ENCODE assay signal across 25 cellular contexts in the genomic region with DNA sequence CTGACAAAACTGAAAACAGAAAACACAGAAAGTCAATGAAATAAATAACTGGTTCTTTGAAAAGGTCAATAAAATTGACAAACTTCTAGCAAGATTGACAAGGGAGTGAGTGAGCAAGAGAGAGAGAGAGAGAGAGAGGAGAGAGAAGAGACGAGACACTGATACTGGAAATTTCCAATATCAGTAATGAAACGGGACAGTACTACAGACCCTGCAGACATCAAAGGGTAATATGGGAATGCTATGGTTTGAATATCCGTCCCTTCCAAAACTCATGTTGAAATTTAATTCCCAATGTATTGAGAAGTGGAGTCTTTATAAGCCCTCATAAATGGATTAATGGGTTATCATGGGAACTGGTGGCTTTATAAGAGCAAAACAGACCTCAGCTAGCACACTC. TPM values are rescaled to one million over a fixed set of nuclear protein-coding genes. Genes with fewer than 3 reads are reported as not detected.
DNase-seq lines count a peak whose midpoint lies in the region; ATAC-seq and TF ChIP-seq lines count a peak whose summit lies in the region.
"Had no signal": no experiment of that assay in that cellular context is flagged by ENCODE, and none has a peak within 500 bp of the region (broad histone marks: within the 10 kb centered on the region; RNA-seq: fewer than 3 reads in every experiment).

No MANE protein-coding gene starts in this region.

- dilution Hi-C loops in mammary epithelial cell (cut with HindIII; ENCODE audit: low sequenced_read_pairs) = no loop called here

- H2AFZ ChIP-seq in mammary epithelial cell (ENCODE audit: low read depth, low read length) = no peak overlapping the region
- H2AFZ ChIP-seq: GM23338 had no signal

- ATAC-seq in central memory CD8-positive, alpha-beta T cell (replicated peaks; ENCODE audit: extremely low read depth, poor library complexity, severe bottlenecking) = no peak
- ATAC-seq in HG03439 (IDR thresholded peaks at IDR 0.05; ENCODE audit: unreplicated experiment) = no peak
- ATAC-seq: GM23338, Panc1 had no signal

- DNase-seq in MCF 10A (ENCODE audit: unreplicated experiment) (no peak), mammary epithelial cell (no peak), thyroid gland (no peak), germinal center (ENCODE audit: low spot score) (no peak)
- no peak for DNase-seq in central memory CD8-positive, alpha-beta T cell (ENCODE audit: low spot score in 2 of 2)
- DNase-seq: CD4-positive, alpha-beta memory T cell; COR-L47; DMS53; H9; HFFc6; MV-4-11; NCI-H1105 treated with DMSO at 0.1 percent for 48 hours; NCI-H146; NCI-H1930; NCI-H2107; NCI-H524 treated with DMSO at 0.1 percent for 48 hours; NCI-H774; SHP77 had no signal

- POLR2A ChIA-PET in MCF 10A (lab: Yijun Ruan, JAX) = interaction anchor here (0.7 to 2.5 kb wide), 4 partner anchors 12 to 35 kb away, joined by 3 to 12 read pairs (median 5); no protein-coding TSS in a partner anchor
- POLR2A ChIA-PET in HEK293 (lab: Yijun Ruan, JAX) = no interaction called here

- H3K27ac ChIP-seq in mammary epithelial cell (ENCODE audit: insufficient read depth, low read depth, low read length) (no peak overlapping the region), HEK293 (ENCODE audit: extremely low read depth, low read depth, low read length) (no peak overlapping the region), thyroid gland (no peak overlapping the region)
- H3K27ac ChIP-seq: BLaER1, RWPE1 had no signal

- no peaks in the 10 kb centered on the region for H3K27me3 Mint-ChIP-seq in MCF 10A (ENCODE audit: insufficient read depth, unreplicated experiment)
- no peaks in the 10 kb centered on the region for H3K27me3 Mint-ChIP-seq in central memory CD8-positive, alpha-beta T cell
- H3K27me3 Mint-ChIP-seq: CD4-positive, alpha-beta memory T cell had no signal

- H3K36me3 ChIP-seq in mammary epithelial cell (ENCODE audit: insufficient read depth, low read length) (no peaks in the 10 kb centered on the region), HEK293 (ENCODE audit: control insufficient read depth in 2 of 2, insufficient read depth in 1 of 2, low read length in 2 of 2) (peaks cover 0 to 24% of the 10 kb centered on the region in 2 experiments; a peak in 2 of 3 replicates), thyroid gland (no peaks in the 10 kb centered on the region)

- H3K9me3 ChIP-seq in mammary epithelial cell (replicated peaks; ENCODE audit: insufficient read depth, low read length) = no peaks in the 10 kb centered on the region
- no peaks in the 10 kb centered on the region for H3K9me3 ChIP-seq in HEK293 (ENCODE audit: control insufficient read depth, insufficient read depth, low read depth, low read length)
- H3K9me3 ChIP-seq in thyroid gland = no peaks in the 10 kb centered on the region
- H3K9me3 ChIP-seq: BLaER1 had no signal

- H3K9me3 Mint-ChIP-seq in MCF 10A (ENCODE audit: unreplicated experiment) = no peaks in the 10 kb centered on the region
- no peaks in the 10 kb centered on the region for H3K9me3 Mint-ChIP-seq in central memory CD8-positive, alpha-beta T cell
- H3K9me3 Mint-ChIP-seq: CD4-positive, alpha-beta memory T cell; GM23338; H9; HFFc6; IgD-negative memory B cell had no signal

- H3K79me2 ChIP-seq in mammary epithelial cell (ENCODE audit: insufficient read depth, low read length) = peaks cover 99% of the 10 kb centered on the region

- in situ Hi-C loops in mammary epithelial cell (cut with MboI; ENCODE audit: low sequenced_read_pairs in 2 of 2) = no loop called here

- TF ChIP-seq CTCF in MCF 10A (IDR thresholded peaks at IDR 0.05; ENCODE audit: unreplicated experiment) = no peak
- TF ChIP-seq CTCF in mammary epithelial cell (conservative IDR thresholded peaks at IDR 0.05 in 1 of 2, IDR thresholded peaks at IDR 0.05 in 1 of 2; ENCODE audit: extremely low read depth in 1 of 2, insufficient read depth in 1 of 2, low read depth in 1 of 2, low read length in 2 of 2) = no peak
- no peak for TF ChIP-seq CTCF in HEK293 (tag by site-specific recombination; IDR thresholded peaks at IDR 0.05)
- TF ChIP-seq CTCF in thyroid gland (IDR thresholded peaks at IDR 0.05) = no peak

- H3K4me3 ChIP-seq in mammary epithelial cell (replicated peaks in 1 of 3; ENCODE audit: insufficient read depth in 1 of 3, low read depth in 2 of 3, low read length in 3 of 3) = no peak overlapping the region
- no peak overlapping the region for H3K4me3 ChIP-seq in HEK293 (ENCODE audit: low read depth, low read length)
- H3K4me3 ChIP-seq in thyroid gland (replicated peaks in 1 of 3) = no peak overlapping the region
- H3K4me3 ChIP-seq: BLaER1, GM23338 had no signal

- 100% methylated on average over 3 of the region's 3 CpGs for WGBS in mammary epithelial cell (ENCODE audit: low coverage, missing lambda C conversion rate)
- 93 to 96% methylated on average over 3 of the region's 3 CpGs for WGBS in thyroid gland, 2 donors

- peak overlapping the region; percentile 40 for H3K27ac Mint-ChIP-seq in MCF 10A (ENCODE audit: low read depth, unreplicated experiment)
- peak overlapping the region; percentile 74 for H3K27ac Mint-ChIP-seq in central memory CD8-positive, alpha-beta T cell (ENCODE audit: low read depth)
- H3K27ac Mint-ChIP-seq: GM23338, H9, HFFc6, IgD-negative memory B cell had no signal

- peaks cover 38% of the 10 kb centered on the region for H3K4me1 Mint-ChIP-seq in MCF 10A (ENCODE audit: insufficient read depth, unreplicated experiment)
- H3K4me1 Mint-ChIP-seq in central memory CD8-positive, alpha-beta T cell = peaks cover 49% of the 10 kb centered on the region

- H3K36me3 Mint-ChIP-seq in MCF 10A (ENCODE audit: insufficient read depth, unreplicated experiment) = peaks cover 14% of the 10 kb centered on the region
- H3K36me3 Mint-ChIP-seq in central memory CD8-positive, alpha-beta T cell (ENCODE audit: insufficient read depth) = peaks cover 10% of the 10 kb centered on the region

- no peaks in the 10 kb centered on the region for H4K20me1 ChIP-seq in mammary epithelial cell (ENCODE audit: insufficient read depth, low read length)

- CTCF ChIA-PET in MCF 10A (lab: Yijun Ruan, JAX) = interaction anchor here (1.0 to 1.8 kb wide), 2 partner anchors 9 to 465 kb away, joined by 3 to 6 read pairs; no protein-coding TSS in a partner anchor
- CTCF ChIA-PET in mammary epithelial cell (lab: Charles Lee; ENCODE audit: low non-redundant PET) = no interaction called here
- CTCF ChIA-PET in HEK293 (lab: Yijun Ruan, JAX) = interaction anchor here (1.4 kb wide), 1 partner anchor 28 kb away, joined by 5 read pairs; no protein-coding TSS in a partner anchor

- H3K4me1 ChIP-seq in mammary epithelial cell (ENCODE audit: insufficient read depth, low read length) (peaks cover 11% of the 10 kb centered on the region), HEK293 (ENCODE audit: control insufficient read depth, insufficient read depth, low read length) (peaks cover 1% of the 10 kb centered on the region; the same call in 1 of the 2 replicates), thyroid gland (peaks cover 8 to 13% of the 10 kb centered on the region in 2 donors)

- no peak overlapping the region for H3K9ac ChIP-seq in mammary epithelial cell (ENCODE audit: insufficient read depth, low read length)
- H3K9ac ChIP-seq: BLaER1 had no signal

- H3K4me2 ChIP-seq in mammary epithelial cell (ENCODE audit: insufficient read depth, low read depth, low read length) = no peak overlapping the region
- H3K4me2 ChIP-seq: BLaER1, GM23338 had no signal

- BruUV-seq in MCF 10A (replicated peaks; lab: Mats Ljungman, UMichigan) = no TSS peak
- no TSS peak for BruUV-seq in mammary epithelial cell (replicated peaks; lab: Mats Ljungman, UMichigan)

- no peak for TF ChIP-seq POLR2A in thyroid gland (IDR thresholded peaks at IDR 0.05)

- no peak overlapping the region for H3K4me3 Mint-ChIP-seq in MCF 10A (ENCODE audit: unreplicated experiment)
- H3K4me3 Mint-ChIP-seq in central memory CD8-positive, alpha-beta T cell = no peak overlapping the region
- H3K4me3 Mint-ChIP-seq: GM23338, H9, HFFc6 had no signal

- intact Hi-C loops in MCF 10A (cut with micrococcal nuclease) (no loop called here), mammary epithelial cell (cut with micrococcal nuclease) (no loop called here), thyroid gland (cut with DNase I) (no loop called here)

- H3K27me3 ChIP-seq in mammary epithelial cell (ENCODE audit: insufficient read depth, low read length) = no peaks in the 10 kb centered on the region
- no peaks in the 10 kb centered on the region for H3K27me3 ChIP-seq in thyroid gland
- H3K27me3 ChIP-seq: BLaER1 had no signal

TF ChIP-seq in HEK293, 187 proteins besides CTCF, POLR2A, EP300 and RAD21:
- TF ChIP-seq ZNF501 (tag by site-specific recombination; IDR thresholded peaks at IDR 0.05) = no peak
- no peak for TF ChIP-seq ZNF133 (tag by site-specific recombination; IDR thresholded peaks at IDR 0.05)
- TF ChIP-seq ZNF610 (tag by site-specific recombination; IDR thresholded peaks at IDR 0.05; ENCODE audit: borderline replicate concordance) = 0 out of 2 replicates have a peak, but pooled peaks have one; percentile 36
- no peak for TF ChIP-seq ZNF112 (tag by site-specific recombination; IDR thresholded peaks at IDR 0.05)
- TF ChIP-seq, protein P1, sequence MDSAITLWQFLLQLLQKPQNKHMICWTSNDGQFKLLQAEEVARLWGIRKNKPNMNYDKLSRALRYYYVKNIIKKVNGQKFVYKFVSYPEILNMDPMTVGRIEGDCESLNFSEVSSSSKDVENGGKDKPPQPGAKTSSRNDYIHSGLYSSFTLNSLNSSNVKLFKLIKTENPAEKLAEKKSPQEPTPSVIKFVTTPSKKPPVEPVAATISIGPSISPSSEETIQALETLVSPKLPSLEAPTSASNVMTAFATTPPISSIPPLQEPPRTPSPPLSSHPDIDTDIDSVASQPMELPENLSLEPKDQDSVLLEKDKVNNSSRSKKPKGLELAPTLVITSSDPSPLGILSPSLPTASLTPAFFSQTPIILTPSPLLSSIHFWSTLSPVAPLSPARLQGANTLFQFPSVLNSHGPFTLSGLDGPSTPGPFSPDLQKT (IDR thresholded peaks at IDR 0.05; ENCODE audit: borderline replicate concordance, low read depth, low read length) = no peak
- TF ChIP-seq ZNF169 (tag by site-specific recombination; IDR thresholded peaks at IDR 0.05) = no peak
- no peak for TF ChIP-seq ZNF585B (tag by site-specific recombination; IDR thresholded peaks at IDR 0.05)
- TF ChIP-seq ZNF138 (tag by site-specific recombination; IDR thresholded peaks at IDR 0.05; ENCODE audit: borderline replicate concordance) = no peak
- TF ChIP-seq ZNF596 (tag by site-specific recombination; IDR thresholded peaks at IDR 0.05) = 0 out of 2 replicates have a peak, but pooled peaks have one; percentile 26
- peak; percentile 61 for TF ChIP-seq SETDB1 (IDR thresholded peaks at IDR 0.05; ENCODE audit: insufficient read length, low read length)
- TF ChIP-seq ZNF157 (tag by site-specific recombination; IDR thresholded peaks at IDR 0.05) = no peak
TF ChIP-seq in HEK293: peak in this region for 3.

RNA-seq across cellular contexts. Expression of a gene that starts 3.8 kb away (rescaled TPM):
- total RNA-seq in MCF 10A (2022) (17.1 and 18.3 TPM in 2 replicates), mammary epithelial cell (10 to 100 TPM; 18.0 to 24.3 TPM), thyroid gland (10 to 100 TPM; 23.0 to 45.0 (median 30.1) TPM)
- 20.4 TPM for polyA plus RNA-seq in mammary epithelial cell
- 25.5 TPM for polyA minus RNA-seq in mammary epithelial cell

RNA-seq across cellular contexts. Expression of a gene that starts 4.1 kb away (rescaled TPM):
- total RNA-seq in MCF 10A (2022) = 42.6 and 53.0 TPM in 2 replicates
- 10 to 100 TPM; 18.3 to 32.7 TPM for total RNA-seq in mammary epithelial cell
- 17.0 TPM for polyA plus RNA-seq in mammary epithelial cell
- polyA minus RNA-seq in mammary epithelial cell = 25.0 TPM
- total RNA-seq in thyroid gland = 10 to 100 TPM; 24.2 to 58.9 (median 27.0) TPM
